Comparison of ENCODE assay signal across 23 cellular contexts in genomic region chr13:42014119-42014518, GRCh38. TPM values are rescaled to one million over a fixed set of nuclear protein-coding genes. Genes with fewer than 3 reads are reported as not detected.
A peak's percentile ranks its signal among the peaks of the same experiment; 100 is the strongest.
DNase-seq lines count a peak whose midpoint lies in the region; ATAC-seq, FAIRE-seq and TF ChIP-seq lines count a peak whose summit lies in the region.
"Had no signal": no experiment of that assay in that cellular context is flagged by ENCODE, and none has a peak within 500 bp of the region (broad histone marks: within the 10 kb centered on the region; RNA-seq: fewer than 3 reads in every experiment).

No MANE protein-coding gene starts in this region.

- H3K23ac ChIP-seq in IMR-90 (ENCODE audit: low read depth, low read length) (no peak overlapping the region), H1 (ENCODE audit: insufficient read length) (no peak overlapping the region)

- CTCF ChIA-PET in IMR-90 (lab: Yijun Ruan, JAX) (no interaction called here), H1 (lab: Charles Lee; ENCODE audit: partially characterized antibody) (interaction anchor here (1.0 kb wide), 1 partner anchor 71 kb away, joined by 3 read pairs; no protein-coding TSS in a partner anchor)

- H3K4me1 ChIP-seq in IMR-90 (ENCODE audit: control insufficient read depth, insufficient read depth, low read length): no peaks in the 10 kb centered on the region
- H3K4me1 ChIP-seq in H1 (replicated peaks in 1 of 4; ENCODE audit: control insufficient read depth in 3 of 4, insufficient read depth in 4 of 4, low read length in 3 of 4): peaks cover 3 to 5% (median 4%) of the 10 kb centered on the region in 4 experiments
- H3K4me1 ChIP-seq in esophagus muscularis mucosa: peaks cover 0 to 10% (median 0%) of the 10 kb centered on the region in 4 donors
- H3K4me1 ChIP-seq: A549; BLaER1 treated with 17β-estradiol and CSF1 and Interleukin-3, amounts not matched to agents 10 nM and 100 nM had no signal

- no CpG with 5 or more reads among the region's 4 CpGs for whole genome bisulfite sequencing in IMR-90 (ENCODE audit: extremely low coverage in 2 of 2, insufficient read length in 1 of 2), 2 experiments
- 89% methylated on average over 4 of the region's 4 CpGs; no CpG with 5 or more reads in 1 of the 2 experiments for WGBS in H1 (ENCODE audit: extremely low coverage in 1 of 2, insufficient coverage in 1 of 2, insufficient read length in 1 of 2, insufficient replicate concordance in 2 of 2, low coverage in 1 of 2, low lambda C conversion rate in 2 of 2, missing lambda C conversion rate in 1 of 2), 2 experiments
- 98% methylated on average over 4 of the region's 4 CpGs for WGBS in esophagus muscularis mucosa

- no peak overlapping the region for H3K18ac ChIP-seq in IMR-90 (ENCODE audit: low read depth, low read length)
- H3K18ac ChIP-seq in H1 (ENCODE audit: extremely low read depth, low read length): no peak overlapping the region

- H3K4me3 ChIP-seq in IMR-90 (ENCODE audit: insufficient read depth, low read depth, low read length): no peak overlapping the region
- no peak overlapping the region for H3K4me3 ChIP-seq in H1 (ENCODE audit: extremely low read depth in 1 of 4, insufficient read depth in 2 of 4, low read depth in 3 of 4, low read length in 4 of 4)
- H3K4me3 ChIP-seq in esophagus muscularis mucosa: no peak overlapping the region
- H3K4me3 ChIP-seq: A549; BLaER1 treated with 17β-estradiol and CSF1 and Interleukin-3, amounts not matched to agents 10 nM and 100 nM had no signal

- TF ChIP-seq POLR2A in IMR-90 (IDR thresholded peaks at IDR 0.05; ENCODE audit: low read depth, low read length): no peak
- no peak for TF ChIP-seq POLR2A in H1 (IDR thresholded peaks at IDR 0.05; ENCODE audit: control extremely low read depth in 1 of 2, low read depth in 2 of 2, low read length in 2 of 2)
- TF ChIP-seq POLR2A in esophagus muscularis mucosa (IDR thresholded peaks at IDR 0.05; ENCODE audit: low read depth): no peak

- H3K56ac ChIP-seq in IMR-90 (ENCODE audit: extremely low read depth, insufficient read depth, low read length): no peak overlapping the region
- no peak overlapping the region for H3K56ac ChIP-seq in H1 (replicated peaks; ENCODE audit: insufficient read length, low read depth, low read length)

- H2AK9ac ChIP-seq in IMR-90 (replicated peaks; ENCODE audit: low read depth, low read length, poor library complexity): no peak overlapping the region

- no peaks in the 10 kb centered on the region for H3K9me3 Mint-ChIP-seq in activated CD4-positive, alpha-beta T cell treated with anti-CD3 and anti-CD28 coated beads, Interleukin-2, amount 10 ng/mL, durations not matched to agents 24 days and 14 days
- H3K9me3 Mint-ChIP-seq: CD4-positive, alpha-beta T cell; CD8-positive, alpha-beta T cell had no signal

- no peaks in the 10 kb centered on the region for H3K79me1 ChIP-seq in IMR-90 (ENCODE audit: low read depth in 1 of 2, low read length in 2 of 2)
- no peaks in the 10 kb centered on the region for H3K79me1 ChIP-seq in H1 (ENCODE audit: low read depth, low read length)

- TF ChIP-seq RAD21 in IMR-90 (IDR thresholded peaks at IDR 0.05; ENCODE audit: low read length) (no peak), H1 (IDR thresholded peaks at IDR 0.05 in 1 of 2, conservative IDR thresholded peaks at IDR 0.05 in 1 of 2; ENCODE audit: low read depth in 2 of 2, low read length in 2 of 2) (no peak)

- H4K91ac ChIP-seq in IMR-90 (ENCODE audit: insufficient read depth, low read depth, low read length) (no peak overlapping the region), H1 (replicated peaks; ENCODE audit: insufficient read length, low read length) (no peak overlapping the region)

- in situ Hi-C loops in IMR-90 (cut with MboI; ENCODE audit: low sequenced_read_pairs): no loop called here

- peaks cover 19% of the 10 kb centered on the region for H3K27me3 Mint-ChIP-seq in activated CD4-positive, alpha-beta T cell treated with anti-CD3 and anti-CD28 coated beads, Interleukin-2, amount 10 ng/mL, durations not matched to agents 24 days and 14 days

- no peak overlapping the region for H3K27ac ChIP-seq in IMR-90 (ENCODE audit: insufficient read depth, low read length)
- no peak overlapping the region for H3K27ac ChIP-seq in H1 (ENCODE audit: low read depth, low read length)
- no peak overlapping the region for H3K27ac ChIP-seq in esophagus muscularis mucosa (replicated peaks in 1 of 4)
- H3K27ac ChIP-seq: 22Rv1; A549; BLaER1 treated with 17β-estradiol and CSF1 and Interleukin-3, amounts not matched to agents 10 nM and 100 nM; C4-2B had no signal

- H2BK20ac ChIP-seq in IMR-90 (ENCODE audit: low read depth, low read length) (no peak overlapping the region), H1 (ENCODE audit: low read length) (no peak overlapping the region)

- intact Hi-C loops in activated CD4-positive, alpha-beta T cell treated with anti-CD3 and anti-CD28 coated beads, Interleukin-2, amount 10 ng/mL, durations not matched to agents 24 days and 14 days (cut with micrococcal nuclease): no loop called here
- intact Hi-C loops in IMR-90 (cut with micrococcal nuclease) (no loop called here), esophagus muscularis mucosa (cut with DNase I) (no loop called here)

- DNase-seq in activated CD4-positive, alpha-beta T cell treated with anti-CD3 and anti-CD28 coated beads, Interleukin-2, amount 10 ng/mL, durations not matched to agents 24 days and 14 days: peak; percentile 31
- DNase-seq in activated CD4-positive, alpha-beta T cell treated with anti-CD3 and anti-CD28 coated beads for 4 hours: no peak
- DNase-seq in IMR-90: no peak
- no peak for DNase-seq in H1 (ENCODE audit: low read depth in 1 of 2, low spot score in 2 of 2)
- DNase-seq in esophagus muscularis mucosa (ENCODE audit: extremely low spot score): peak; percentile 85
- no peak for DNase-seq in T-helper 1 cell
- no peak for DNase-seq in T-helper 2 cell
- DNase-seq: AML-193; Caco-2; Calu3; CD4-positive, alpha-beta T cell; CD8-positive, alpha-beta T cell; DMS79 treated with DMSO at 0.1 percent for 48 hours; GF-D8 had no signal

- no peaks in the 10 kb centered on the region; the same call in 1 of the 2 replicates for H3K23me2 ChIP-seq in H1 (ENCODE audit: low read depth, low read length)

- H2AFZ ChIP-seq in IMR-90 (replicated peaks; ENCODE audit: low read length, poor library complexity) (peak overlapping the region; percentile 63), H1 (ENCODE audit: low read length) (0 out of 2 replicates have a peak overlapping the region, but pooled peaks have one; percentile 71)

- no peaks in the 10 kb centered on the region for H3K4me1 Mint-ChIP-seq in activated CD4-positive, alpha-beta T cell treated with anti-CD3 and anti-CD28 coated beads, Interleukin-2, amount 10 ng/mL, durations not matched to agents 24 days and 14 days
- H3K4me1 Mint-ChIP-seq: B cell had no signal

- H4K20me1 ChIP-seq in IMR-90 (ENCODE audit: insufficient read depth, low read length) (no peaks in the 10 kb centered on the region), H1 (replicated peaks in 1 of 2; ENCODE audit: control insufficient read depth in 1 of 2, insufficient read depth in 2 of 2, low read length in 2 of 2) (no peaks in the 10 kb centered on the region)
- H4K20me1 ChIP-seq: BLaER1 treated with 17β-estradiol and CSF1 and Interleukin-3, amounts not matched to agents 10 nM and 100 nM had no signal

- no peaks in the 10 kb centered on the region for H3K9me1 ChIP-seq in IMR-90 (ENCODE audit: insufficient read depth, low read length)

- TF ChIP-seq EP300 in H1 (IDR thresholded peaks at IDR 0.05; ENCODE audit: borderline replicate concordance in 1 of 2, low read depth in 2 of 2, low read length in 2 of 2): no peak
- no peak for TF ChIP-seq EP300 in esophagus muscularis mucosa (IDR thresholded peaks at IDR 0.05)

- FAIRE-seq in H1 (lab: Jason Lieb, UNC): no peak
- FAIRE-seq: A549, D721Med, GM12891, GM19239 had no signal

- BruUV-seq in IMR-90 (replicated peaks; lab: Mats Ljungman, UMichigan): no TSS peak

- dilution Hi-C loops in IMR-90 (cut with HindIII; ENCODE audit: low sequenced_read_pairs, unreplicated experiment): no loop called here

- H3K4me2 ChIP-seq in IMR-90 (ENCODE audit: low read depth, low read length) (no peak overlapping the region), H1 (ENCODE audit: insufficient read depth in 1 of 2, low read depth in 2 of 2, low read length in 2 of 2) (no peak overlapping the region)
- H3K4me2 ChIP-seq: A549; BLaER1 treated with 17β-estradiol and CSF1 and Interleukin-3, amounts not matched to agents 10 nM and 100 nM had no signal

- H3K36me3 ChIP-seq in IMR-90 (ENCODE audit: control insufficient read depth, insufficient read depth, low read length): no peaks in the 10 kb centered on the region
- H3K36me3 ChIP-seq in H1 (ENCODE audit: control insufficient read depth in 2 of 4, insufficient read depth in 4 of 4, low read length in 3 of 4): no peaks in the 10 kb centered on the region
- no peaks in the 10 kb centered on the region for H3K36me3 ChIP-seq in esophagus muscularis mucosa
- H3K36me3 ChIP-seq: BLaER1 treated with 17β-estradiol and CSF1 and Interleukin-3, amounts not matched to agents 10 nM and 100 nM had no signal

- H3K36me3 Mint-ChIP-seq in activated CD4-positive, alpha-beta T cell treated with anti-CD3 and anti-CD28 coated beads, Interleukin-2, amount 10 ng/mL, durations not matched to agents 24 days and 14 days (ENCODE audit: low read depth): no peaks in the 10 kb centered on the region
- H3K36me3 Mint-ChIP-seq: CD8-positive, alpha-beta T cell had no signal

- no peak overlapping the region for H4K5ac ChIP-seq in IMR-90 (ENCODE audit: low read depth, low read length)
- no peak overlapping the region for H4K5ac ChIP-seq in H1 (ENCODE audit: insufficient read length, low read depth, low read length)

- no peak overlapping the region for H3K9ac ChIP-seq in IMR-90 (ENCODE audit: low read depth, low read length)
- no peak overlapping the region for H3K9ac ChIP-seq in H1 (replicated peaks in 1 of 4; ENCODE audit: extremely low read depth in 1 of 4, low read depth in 3 of 4, low read length in 3 of 4)
- H3K9ac ChIP-seq: BLaER1 treated with 17β-estradiol and CSF1 and Interleukin-3, amounts not matched to agents 10 nM and 100 nM had no signal

- H3K4me3 Mint-ChIP-seq in activated CD4-positive, alpha-beta T cell treated with anti-CD3 and anti-CD28 coated beads, Interleukin-2, amount 10 ng/mL, durations not matched to agents 24 days and 14 days: no peak overlapping the region
- H3K4me3 Mint-ChIP-seq: B cell; CD4-positive, alpha-beta T cell; CD8-positive, alpha-beta T cell had no signal

- POLR2A ChIA-PET in IMR-90 (lab: Charles Lee; ENCODE audit: unreplicated experiment) (no interaction called here), H1 (lab: Charles Lee; ENCODE audit: partially characterized antibody) (no interaction called here)

- no peak overlapping the region for H3K4ac ChIP-seq in IMR-90 (ENCODE audit: low read depth, low read length)
- no peak overlapping the region for H3K4ac ChIP-seq in H1 (replicated peaks; ENCODE audit: insufficient read length, low read depth, low read length)

- H2BK15ac ChIP-seq in IMR-90 (ENCODE audit: low read depth, low read length): no peak overlapping the region
- no peak overlapping the region for H2BK15ac ChIP-seq in H1 (ENCODE audit: low read length)

- TF ChIP-seq CTCF in IMR-90 (conservative IDR thresholded peaks at IDR 0.05; ENCODE audit: low read depth, low read length): no peak
- no peak for TF ChIP-seq CTCF in H1 (IDR thresholded peaks at IDR 0.05; ENCODE audit: control extremely low read depth in 1 of 3, insufficient read depth in 1 of 3, low read depth in 1 of 3, low read length in 3 of 3)
- TF ChIP-seq CTCF in esophagus muscularis mucosa (IDR thresholded peaks at IDR 0.05): no peak

- no peak overlapping the region for H2BK5ac ChIP-seq in IMR-90 (ENCODE audit: low read depth, low read length, poor library complexity, severe bottlenecking)
- H2BK5ac ChIP-seq in H1 (ENCODE audit: low read depth, low read length): no peak overlapping the region

- no peak overlapping the region for H2AK5ac ChIP-seq in IMR-90 (ENCODE audit: low read depth, low read length)
- no peak overlapping the region for H2AK5ac ChIP-seq in H1 (ENCODE audit: low read depth, low read length)

- H3K27ac Mint-ChIP-seq in activated CD4-positive, alpha-beta T cell treated with anti-CD3 and anti-CD28 coated beads, Interleukin-2, amount 10 ng/mL, durations not matched to agents 24 days and 14 days: no peak overlapping the region
- H3K27ac Mint-ChIP-seq: B cell; CD4-positive, alpha-beta T cell; CD8-positive, alpha-beta T cell had no signal

- H4K8ac ChIP-seq in IMR-90 (ENCODE audit: low read depth in 2 of 2, low read length in 2 of 2): no peak overlapping the region
- no peak overlapping the region for H4K8ac ChIP-seq in H1 (ENCODE audit: extremely low read depth, insufficient read depth, low read length)

- no peaks in the 10 kb centered on the region for H3K9me3 ChIP-seq in IMR-90 (ENCODE audit: control insufficient read depth, insufficient read depth, low read length)
- no peaks in the 10 kb centered on the region for H3K9me3 ChIP-seq in H1 (ENCODE audit: insufficient read depth in 2 of 2, low read depth in 1 of 2, low read length in 1 of 2)
- H3K9me3 ChIP-seq in esophagus muscularis mucosa: no peaks in the 10 kb centered on the region
- H3K9me3 ChIP-seq: A549; BLaER1 treated with 17β-estradiol and CSF1 and Interleukin-3, amounts not matched to agents 10 nM and 100 nM; Caco-2 had no signal

- H2BK120ac ChIP-seq in IMR-90 (ENCODE audit: low read depth, low read length) (no peak overlapping the region), H1 (replicated peaks; ENCODE audit: low read depth, low read length) (no peak overlapping the region)

- no peaks in the 10 kb centered on the region for H3K27me3 ChIP-seq in IMR-90 (ENCODE audit: control insufficient read depth, insufficient read depth, low read length)
- no peaks in the 10 kb centered on the region for H3K27me3 ChIP-seq in H1 (replicated peaks in 1 of 4; ENCODE audit: control insufficient read depth in 3 of 4, extremely low read depth in 1 of 4, insufficient read depth in 3 of 4, low read length in 3 of 4)
- no peaks in the 10 kb centered on the region for H3K27me3 ChIP-seq in esophagus muscularis mucosa
- H3K27me3 ChIP-seq: BLaER1 treated with 17β-estradiol and CSF1 and Interleukin-3, amounts not matched to agents 10 nM and 100 nM had no signal

- no peak for ATAC-seq in IMR-90 (ENCODE audit: low read depth)
- no peak for ATAC-seq in HG02870 (IDR thresholded peaks at IDR 0.05; ENCODE audit: unreplicated experiment)
- ATAC-seq: A549; CD8-positive, alpha-beta T cell had no signal

- H3K14ac ChIP-seq in IMR-90 (replicated peaks; ENCODE audit: low read depth, low read length) (no peak overlapping the region), H1 (ENCODE audit: insufficient read length) (no peak overlapping the region)

- H2BK12ac ChIP-seq in H1 (ENCODE audit: low read depth, low read length): no peak overlapping the region

- no peaks in the 10 kb centered on the region for H3K79me2 ChIP-seq in H1 (ENCODE audit: control insufficient read depth in 1 of 2, insufficient read depth in 2 of 2, low read length in 2 of 2)

RNA-seq across cellular contexts. Expression of gene DGKH, which starts 34.3 kb away (rescaled TPM):
- total RNA-seq in activated CD4-positive, alpha-beta T cell treated with anti-CD3 and anti-CD28 coated beads, Interleukin-2, amount 10 ng/mL, durations not matched to agents 24 days and 14 days: 13.4 and 17.9 TPM in 2 replicates
- total RNA-seq in IMR-90 (2012; rRNA removed) (9.7 and 13.4 TPM in 2 replicates), esophagus muscularis mucosa (10 to 100 TPM; 15.0 to 20.8 (median 17.1) TPM)
- polyA plus RNA-seq in IMR-90 (2012; rRNA removed) (1.6 and 2.0 TPM in 2 replicates), H1 (2011; rRNA removed) (1.1 and 2.1 TPM in 2 replicates)
- 0.21 and 0.30 TPM in 2 replicates for polyA plus RNA-seq in IMR-90 (2012; cell fraction: cytosol; rRNA removed)
- polyA plus RNA-seq in IMR-90 (2012; cell fraction: nucleus; rRNA removed; ENCODE audit: low replicate concordance): 1.1 and 6.6 TPM in 2 replicates
- total RNA-seq in H1 (2021; fragmentation: NEBNext Ultra II Directional; extraction: Animal tissue kit (Norgen Biotek cat#: 25700)): 5.8 and 7.9 TPM in 2 replicates
- polyA plus RNA-seq in H1 (2011; cell fraction: cytosol; rRNA removed): 2.4 TPM
- polyA plus RNA-seq in H1 (2011; cell fraction: nucleus; rRNA removed): 3.7 TPM
- 1.7 to 3.3 TPM (median 2.3 TPM) in 4 replicates for polyA plus RNA-seq in H1 (2012, experiment 1 of 2)
- 0.26 TPM for polyA plus RNA-seq in H1 (2012, experiment 2 of 2)
- 2.7 TPM for polyA plus RNA-seq in H1 (2013, experiment 1 of 2)
- polyA plus RNA-seq in H1 (2013, experiment 2 of 2): 2.4 TPM
- polyA minus RNA-seq in H1 (2011; rRNA and poly(A)+ RNA removed): 17.0 and 21.3 TPM in 2 replicates
- polyA minus RNA-seq in H1 (2011; cell fraction: cytosol; rRNA and poly(A)+ RNA removed): 7.1 TPM
- polyA minus RNA-seq in H1 (2011; cell fraction: nucleus; rRNA and poly(A)+ RNA removed): 23.8 TPM

RNA-seq across cellular contexts. Expression of gene VWA8, which starts 53.2 kb away (rescaled TPM):
- 28.4 TPM in 2 replicates for total RNA-seq in activated CD4-positive, alpha-beta T cell treated with anti-CD3 and anti-CD28 coated beads, Interleukin-2, amount 10 ng/mL, durations not matched to agents 24 days and 14 days
- total RNA-seq in IMR-90 (2012; rRNA removed): 18.3 and 19.7 TPM in 2 replicates
- 5.4 and 5.9 TPM in 2 replicates for polyA plus RNA-seq in IMR-90 (2012; rRNA removed)
- 1.6 and 2.0 TPM in 2 replicates for polyA plus RNA-seq in IMR-90 (2012; cell fraction: cytosol; rRNA removed)
- 1.7 and 8.2 TPM in 2 replicates for polyA plus RNA-seq in IMR-90 (2012; cell fraction: nucleus; rRNA removed; ENCODE audit: low replicate concordance)
- 17.9 and 19.6 TPM in 2 replicates for total RNA-seq in H1 (2021; fragmentation: NEBNext Ultra II Directional; extraction: Animal tissue kit (Norgen Biotek cat#: 25700))
- polyA plus RNA-seq in H1 (2011; rRNA removed): 4.6 and 5.9 TPM in 2 replicates
- polyA plus RNA-seq in H1 (2011; cell fraction: cytosol; rRNA removed): 7.3 TPM
- 10.6 TPM for polyA plus RNA-seq in H1 (2011; cell fraction: nucleus; rRNA removed)
- 6.8 to 10.2 TPM (median 8.6 TPM) in 4 replicates for polyA plus RNA-seq in H1 (2012, experiment 1 of 2)
- 0.50 TPM for polyA plus RNA-seq in H1 (2012, experiment 2 of 2)
- 15.1 TPM for polyA plus RNA-seq in H1 (2013, experiment 1 of 2)
- polyA plus RNA-seq in H1 (2013, experiment 2 of 2): 12.3 TPM
- polyA minus RNA-seq in H1 (2011; rRNA and poly(A)+ RNA removed): 29.4 and 33.3 TPM in 2 replicates
- polyA minus RNA-seq in H1 (2011; cell fraction: cytosol; rRNA and poly(A)+ RNA removed): 9.3 TPM
- 63.9 TPM for polyA minus RNA-seq in H1 (2011; cell fraction: nucleus; rRNA and poly(A)+ RNA removed)
- total RNA-seq in esophagus muscularis mucosa: 10 to 100 TPM; 19.5 to 26.2 (median 21.6) TPM

Comparison
In these comparisons a context has a peak if more than half of its experiments do, and no peak if none do; other contexts are left out.
1. DNase-seq: peak in activated CD4-positive, alpha-beta T cell treated with anti-CD3 and anti-CD28 coated beads, Interleukin-2, amount 10 ng/mL, durations not matched to agents 24 days and 14 days (single experiment) and esophagus muscularis mucosa (single experiment); none in activated CD4-positive, alpha-beta T cell treated with anti-CD3 and anti-CD28 coated beads for 4 hours (0 of 2), IMR-90 (single experiment), H1 (0 of 2), T-helper 1 cell (0 of 5) and T-helper 2 cell (0 of 5).